Comparison of ENCODE assay signal across 20 cellular contexts in genomic region chr10:32307609-32308008, GRCh38. TPM values are rescaled to one million over a fixed set of nuclear protein-coding genes. Genes with fewer than 3 reads are reported as not detected.
DNase-seq lines count a peak whose midpoint lies in the region; ATAC-seq, FAIRE-seq and TF ChIP-seq lines count a peak whose summit lies in the region.
"Had no signal": no experiment of that assay in that cellular context is flagged by ENCODE, and none has a peak within 500 bp of the region (broad histone marks: within the 10 kb centered on the region; RNA-seq: fewer than 3 reads in every experiment).

No MANE protein-coding gene starts in this region.

- H3K9me3 Mint-ChIP-seq in activated B cell treated with CpG ODN at 0.5 μM for 24 hours: no peaks in the 10 kb centered on the region
- H3K9me3 Mint-ChIP-seq: nephron had no signal

- H4K20me1 ChIP-seq in HepG2 (ENCODE audit: insufficient read depth, low read length): peaks cover 23% of the 10 kb centered on the region

- TF ChIP-seq CTCF in HepG2 (CRISPR knock-in tag; IDR thresholded peaks at IDR 0.05): no peak
- no peak for TF ChIP-seq CTCF in right lobe of liver (IDR thresholded peaks at IDR 0.05)
- no peak for TF ChIP-seq CTCF in activated B cell treated with CpG ODN at 0.5 μM for 24 hours (IDR thresholded peaks at IDR 0.05)
- no peak for TF ChIP-seq CTCF in GM10266 (IDR thresholded peaks at IDR 0.05; ENCODE audit: control insufficient read depth, insufficient read depth, low read depth, missing control alignments)

- peak overlapping the region; percentile 43 for H3K27ac Mint-ChIP-seq in activated B cell treated with CpG ODN at 0.5 μM for 24 hours
- H3K27ac Mint-ChIP-seq: nephron had no signal

- H3K27me3 Mint-ChIP-seq in activated B cell treated with CpG ODN at 0.5 μM for 24 hours: no peaks in the 10 kb centered on the region

- no peak for TF ChIP-seq EP300 in HepG2 (IDR thresholded peaks at IDR 0.05; ENCODE audit: low read depth in 2 of 2, low read length in 2 of 2)
- TF ChIP-seq EP300 in HepG2 (CRISPR knock-in tag; IDR thresholded peaks at IDR 0.05; ENCODE audit: borderline replicate concordance): no peak

- H2AFZ ChIP-seq in HepG2 (ENCODE audit: low read length): no peak overlapping the region

- H3K4me3 ChIP-seq in HepG2 (replicated peaks in 1 of 3; ENCODE audit: insufficient read depth in 1 of 3, low read depth in 2 of 3, low read length in 3 of 3) (no peak overlapping the region), right lobe of liver (no peak overlapping the region), mesodermal cell (ENCODE audit: extremely low read depth, insufficient read depth, low read length, poor library complexity, severe bottlenecking) (no peak overlapping the region)
- H3K4me3 ChIP-seq: SJSA1, suprapubic skin had no signal

- H3K9me3 ChIP-seq in HepG2 (ENCODE audit: low read length) (no peaks in the 10 kb centered on the region), right lobe of liver (no peaks in the 10 kb centered on the region), mesodermal cell (ENCODE audit: control insufficient read depth, low read length) (no peaks in the 10 kb centered on the region)
- H3K9me3 ChIP-seq: BE2C, SJSA1, suprapubic skin had no signal

- H3K27ac ChIP-seq in HepG2 (ENCODE audit: extremely low read length, insufficient read depth, low read length) (no peak overlapping the region), right lobe of liver (no peak overlapping the region), mesodermal cell (ENCODE audit: low read depth, low read length, severe bottlenecking) (peak overlapping the region; percentile 36)
- H3K27ac ChIP-seq: brain microvascular endothelial cell, SJSA1, suprapubic skin had no signal

- no peak for ATAC-seq in HepG2
- no peak for ATAC-seq in right lobe of liver
- ATAC-seq in activated B cell treated with CpG ODN at 0.5 μM for 24 hours (ENCODE audit: low read depth): no peak
- ATAC-seq: left lobe of liver had no signal

- TF ChIP-seq RAD21 in HepG2 (CRISPR knock-in tag; IDR thresholded peaks at IDR 0.05): no peak

- DNase-seq in HepG2 (ENCODE audit: low spot score) (no peak), right lobe of liver (no peak), activated B cell treated with CpG ODN at 0.5 μM for 24 hours (no peak), NCI-H146 treated with DMSO at 0.1 percent for 48 hours (lab: John Stamatoyannopoulos, UW; ENCODE audit: unreplicated experiment) (no peak), A172 (ENCODE audit: low spot score) (no peak), GM10266 (ENCODE audit: extremely low spot score) (no peak), NCI-H1417 (lab: John Stamatoyannopoulos, UW) (no peak)
- DNase-seq: activated CD4-positive, alpha-beta T cell treated with anti-CD3 and anti-CD28 coated beads, Interleukin-2, amount 50 U/mL, for 4 hours; activated gamma-delta T cell; BE2C; brain microvascular endothelial cell; DMS53; effector CD8-positive, alpha-beta T cell; NCI-H1930; NCI-H510A had no signal

- BruUV-seq in HepG2 (replicated peaks; lab: Mats Ljungman, UMichigan): no TSS peak

- TF ChIP-seq POLR2A in HepG2 (IDR thresholded peaks at IDR 0.05; ENCODE audit: insufficient read depth in 1 of 2, low read depth in 2 of 2, low read length in 2 of 2): no peak
- no peak for TF ChIP-seq POLR2A in right lobe of liver (IDR thresholded peaks at IDR 0.05)

- POLR2A ChIA-PET in HepG2 (lab: Yijun Ruan, JAX) (no interaction called here), activated B cell treated with CpG ODN at 0.5 μM for 24 hours (lab: Charles Lee) (no interaction called here)

- H3K4me1 ChIP-seq in HepG2 (ENCODE audit: insufficient read depth, low read length): no peaks in the 10 kb centered on the region
- peaks cover 0 to 4% (median 0%) of the 10 kb centered on the region in 4 donors for H3K4me1 ChIP-seq in right lobe of liver
- H3K4me1 ChIP-seq in mesodermal cell (ENCODE audit: control insufficient read depth, insufficient read depth, low read length, poor library complexity, severe bottlenecking): no peaks in the 10 kb centered on the region
- H3K4me1 ChIP-seq: SJSA1 had no signal

- in situ Hi-C loops in HepG2 (cut with HindIII; ENCODE audit: extremely low pct_ligation_motif_present, low pct_unique_long_range_greater_than_20kb): no loop called here

- H3K9ac ChIP-seq in HepG2 (ENCODE audit: insufficient read depth, low read depth, low read length): no peak overlapping the region

- H3K36me3 ChIP-seq in HepG2 (replicated peaks in 1 of 2; ENCODE audit: control insufficient read depth in 1 of 2, insufficient read depth in 2 of 2, low read length in 2 of 2) (peaks cover 3 to 38% of the 10 kb centered on the region in 2 experiments), right lobe of liver (peaks cover 0 to 28% (median 0%) of the 10 kb centered on the region in 4 donors), mesodermal cell (ENCODE audit: control insufficient read depth, insufficient read depth, low read length) (peaks cover 32% of the 10 kb centered on the region)

- CTCF ChIA-PET in HepG2 (lab: Yijun Ruan, JAX; ENCODE audit: low intra/inter-chr PET ratio, low total read pairs): no interaction called here
- CTCF ChIA-PET in activated B cell treated with CpG ODN at 0.5 μM for 24 hours (lab: Charles Lee): interaction anchor here (1.0 kb wide), 1 partner anchor 51 kb away, joined by 3 read pairs; no protein-coding TSS in a partner anchor

- peak; percentile 12 for FAIRE-seq in HepG2 (lab: Jason Lieb, UNC)

- H3K79me2 ChIP-seq in HepG2 (ENCODE audit: insufficient read depth, low read length): peaks cover 72% of the 10 kb centered on the region

- H3K27me3 ChIP-seq in HepG2 (ENCODE audit: control insufficient read depth in 1 of 2, insufficient read depth in 2 of 2, low read length in 2 of 2): no peaks in the 10 kb centered on the region; a peak in 1 of 5 replicates
- no peaks in the 10 kb centered on the region for H3K27me3 ChIP-seq in right lobe of liver
- H3K27me3 ChIP-seq: BE2C, brain microvascular endothelial cell, SJSA1, suprapubic skin had no signal

- H3K4me1 Mint-ChIP-seq in activated B cell treated with CpG ODN at 0.5 μM for 24 hours: peaks cover 51% of the 10 kb centered on the region

- peaks cover 53% of the 10 kb centered on the region for H3K36me3 Mint-ChIP-seq in activated B cell treated with CpG ODN at 0.5 μM for 24 hours (ENCODE audit: low read depth)

- H3K4me2 ChIP-seq in HepG2 (ENCODE audit: low read depth, low read length): no peak overlapping the region

- H3K4me3 Mint-ChIP-seq in activated B cell treated with CpG ODN at 0.5 μM for 24 hours: no peak overlapping the region
- H3K4me3 Mint-ChIP-seq: nephron had no signal

- intact Hi-C loops in HepG2 (cut with micrococcal nuclease; ENCODE audit: unreplicated experiment) (no loop called here), right lobe of liver (cut with DNase I) (no loop called here), activated B cell treated with CpG ODN at 0.5 μM for 24 hours (cut with micrococcal nuclease) (loop anchor here (2.0 kb wide), 1 partner anchor 13 kb away; no protein-coding TSS in a partner anchor)

- 86% methylated on average over 3 of the region's 3 CpGs for WGBS in HepG2 (ENCODE audit: low lambda C conversion rate)
- WGBS in right lobe of liver (ENCODE audit: insufficient coverage, low coverage, low lambda C conversion rate, missing lambda C conversion rate): 69% methylated on average over 3 of the region's 3 CpGs
- WGBS in mesodermal cell (ENCODE audit: insufficient coverage in 2 of 2), 2 experiments: 80 to 93% methylated on average over 1 of the region's 3 CpGs

TF ChIP-seq in HepG2, 621 proteins besides CTCF, POLR2A, EP300 and RAD21 (continues in another document):
- TF ChIP-seq RBM39 (IDR thresholded peaks at IDR 0.05; ENCODE audit: low read depth, low read length, poor library complexity, severe bottlenecking): no peak
- no peak for TF ChIP-seq ZNF781 (CRISPR knock-in tag; IDR thresholded peaks at IDR 0.05; ENCODE audit: borderline replicate concordance, not compliant biosample characterization)
- TF ChIP-seq, protein P1, sequence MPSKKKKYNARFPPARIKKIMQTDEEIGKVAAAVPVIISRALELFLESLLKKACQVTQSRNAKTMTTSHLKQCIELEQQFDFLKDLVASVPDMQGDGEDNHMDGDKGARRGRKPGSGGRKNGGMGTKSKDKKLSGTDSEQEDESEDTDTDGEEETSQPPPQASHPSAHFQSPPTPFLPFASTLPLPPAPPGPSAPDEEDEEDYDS (CRISPR knock-in tag; IDR thresholded peaks at IDR 0.05): no peak
- TF ChIP-seq ZBTB38 (CRISPR knock-in tag; IDR thresholded peaks at IDR 0.05): no peak
- no peak for TF ChIP-seq ZNF709 (CRISPR knock-in tag; IDR thresholded peaks at IDR 0.05)
- no peak for TF ChIP-seq CHD2 (IDR thresholded peaks at IDR 0.05; ENCODE audit: low read depth, low read length)
- TF ChIP-seq HNRNPLL (IDR thresholded peaks at IDR 0.05; ENCODE audit: low read depth, low read length, poor library complexity, severe bottlenecking): no peak

RNA-seq across cellular contexts. Expression of gene EPC1, which starts 39.3 kb away (rescaled TPM):
- total RNA-seq in HepG2 (2016; rRNA removed; fragmentation: Illumina TruSeq; extraction: Trizol): 23.6 and 28.7 TPM in 2 replicates
- total RNA-seq in HepG2 (2016; cell fraction: cytosol; rRNA removed; fragmentation: Illumina TruSeq; extraction: Trizol; ENCODE audit: low read depth): 18.0 and 19.2 TPM in 2 replicates
- 25.1 and 29.8 TPM in 2 replicates for total RNA-seq in HepG2 (2016; cell fraction: insoluble cytoplasmic fraction; rRNA removed; fragmentation: Illumina TruSeq; extraction: Trizol)
- total RNA-seq in HepG2 (2016; cell fraction: membrane; rRNA removed; fragmentation: Illumina TruSeq; extraction: Trizol): 26.1 and 31.2 TPM in 2 replicates
- 55.1 and 59.9 TPM in 2 replicates for total RNA-seq in HepG2 (2016; cell fraction: nucleus; rRNA removed; fragmentation: Illumina TruSeq; extraction: Trizol)
- polyA plus RNA-seq in HepG2 (2011; rRNA removed): 39.2 and 44.2 TPM in 2 replicates
- 24.6 and 24.8 TPM in 2 replicates for polyA plus RNA-seq in HepG2 (2011; cell fraction: cytosol; rRNA removed)
- polyA plus RNA-seq in HepG2 (2011; cell fraction: nucleus; rRNA removed): 51.1 and 64.3 TPM in 2 replicates
- 11.5 and 11.9 TPM in 2 replicates for polyA plus RNA-seq in HepG2 (2012)
- 20.3 and 20.7 TPM in 2 replicates for polyA plus RNA-seq in HepG2 (2016; cell fraction: cytosol; fragmentation: Illumina TruSeq; extraction: Trizol; ENCODE audit: low read depth)
- polyA plus RNA-seq in HepG2 (2016; cell fraction: insoluble cytoplasmic fraction; fragmentation: Illumina TruSeq; extraction: Trizol; ENCODE audit: low read depth): 22.1 and 22.7 TPM in 2 replicates
- 22.4 and 25.4 TPM in 2 replicates for polyA plus RNA-seq in HepG2 (2016; cell fraction: membrane; fragmentation: Illumina TruSeq; extraction: Trizol; ENCODE audit: low read depth)
- 67.0 and 70.2 TPM in 2 replicates for polyA plus RNA-seq in HepG2 (2016; cell fraction: nucleus; fragmentation: Illumina TruSeq; extraction: Trizol; ENCODE audit: insufficient read depth, low read depth)
- 49.8 and 55.1 TPM in 2 replicates for polyA minus RNA-seq in HepG2 (2011; rRNA and poly(A)+ RNA removed; ENCODE audit: low replicate concordance)
- polyA minus RNA-seq in HepG2 (2011; cell fraction: cytosol; rRNA and poly(A)+ RNA removed): 15.8 and 17.6 TPM in 2 replicates
- polyA minus RNA-seq in HepG2 (2011; cell fraction: nucleus; rRNA and poly(A)+ RNA removed): 112 and 118 TPM in 2 replicates
- total RNA-seq in right lobe of liver: 10 to 100 TPM; 10.5 to 14.6 (median 12.4) TPM
- total RNA-seq in activated B cell treated with CpG ODN at 0.5 μM for 24 hours: 72.7 and 82.8 TPM in 2 replicates
- polyA plus RNA-seq in mesodermal cell (2013, experiment 1 of 2): 24.8 TPM
- polyA plus RNA-seq in mesodermal cell (2013, experiment 2 of 2): 24.5 TPM
- 8.9 and 22.2 TPM in 2 replicates for total RNA-seq in A172 (2014; rRNA removed; shearing (Covaris generic))
